9 cellular contexts compared by ENCODE assay signal in genomic region chr16:58511933-58512815, GRCh38. TPM values are rescaled to one million over a fixed set of nuclear protein-coding genes. Genes with fewer than 3 reads are reported as not detected.
DNase-seq lines count a peak whose midpoint lies in the region; ATAC-seq, FAIRE-seq and TF ChIP-seq lines count a peak whose summit lies in the region.
"Had no signal": no experiment of that assay in that cellular context is flagged by ENCODE, and none has a peak within 500 bp of the region (broad histone marks: within the 10 kb centered on the region; RNA-seq: fewer than 3 reads in every experiment).

No MANE protein-coding gene starts in this region.

- H3K27me3 Mint-ChIP-seq in Calu3 (ENCODE audit: unreplicated experiment), result no peaks in the 10 kb centered on the region

- peaks cover 0 to 27% of the 10 kb centered on the region in 2 experiments; a peak in 1 of 4 replicates for H3K36me3 ChIP-seq in HCT116 (ENCODE audit: control insufficient read depth in 1 of 2, insufficient read depth in 2 of 2, low read length in 2 of 2)
- H3K36me3 ChIP-seq in HepG2 (replicated peaks in 1 of 2; ENCODE audit: control insufficient read depth in 1 of 2, insufficient read depth in 2 of 2, low read length in 2 of 2), result peaks cover 1 to 8% of the 10 kb centered on the region in 2 experiments; a peak in 4 of 5 replicates

- no peak overlapping the region for H3K9ac ChIP-seq in HCT116 (ENCODE audit: low read length)
- no peak overlapping the region for H3K9ac ChIP-seq in HepG2 (ENCODE audit: insufficient read depth, low read depth, low read length)

- H3K4me3 Mint-ChIP-seq in Calu3 (ENCODE audit: low read depth, unreplicated experiment), result no peak overlapping the region

- intact Hi-C loops in Calu3 (cut with micrococcal nuclease; ENCODE audit: unreplicated experiment), result loop anchor here (1.0 to 5.0 kb wide), 2 partner anchors 126 to 245 kb away; no protein-coding TSS in a partner anchor
- intact Hi-C loops in HCT116 (cut with micrococcal nuclease), result loop anchor here (1.0 to 5.0 kb wide), 2 partner anchors 126 to 245 kb away; no protein-coding TSS in a partner anchor
- intact Hi-C loops in HepG2 (cut with micrococcal nuclease; ENCODE audit: unreplicated experiment), result loop anchor here (1.0 to 10.0 kb wide), 4 partner anchors 53 to 244 kb away; no protein-coding TSS in a partner anchor

- no peaks in the 10 kb centered on the region for H3K9me3 Mint-ChIP-seq in Calu3 (ENCODE audit: low read depth, unreplicated experiment)

- peak; percentile 48 for ATAC-seq in HCT116
- peak; percentile 50 for ATAC-seq in HepG2

- peaks cover 59% of the 10 kb centered on the region for H3K79me2 ChIP-seq in HCT116 (ENCODE audit: insufficient read depth, low read length)
- peaks cover 5% of the 10 kb centered on the region for H3K79me2 ChIP-seq in HepG2 (ENCODE audit: insufficient read depth, low read length)

- TF ChIP-seq CTCF in Calu3 (IDR thresholded peaks at IDR 0.05; ENCODE audit: unreplicated experiment), result peak; percentile 90
- TF ChIP-seq CTCF in HCT116 (IDR thresholded peaks at IDR 0.05 in 2 of 3, conservative IDR thresholded peaks at IDR 0.05 in 1 of 3; ENCODE audit: borderline replicate concordance in 1 of 3, insufficient read depth in 1 of 3, low read depth in 2 of 3, low read length in 2 of 3), result peak; percentile 73 to 91 (median 82); a peak in 5 of 6 replicates
- peak; percentile 97 for TF ChIP-seq CTCF in HepG2 (CRISPR knock-in tag; IDR thresholded peaks at IDR 0.05)

- no peak overlapping the region for H2AFZ ChIP-seq in HCT116 (ENCODE audit: low read depth, low read length, poor library complexity, severe bottlenecking)
- no peak overlapping the region for H2AFZ ChIP-seq in HepG2 (ENCODE audit: low read length)

- TF ChIP-seq EP300 in HepG2 (IDR thresholded peaks at IDR 0.05; ENCODE audit: low read depth in 2 of 2, low read length in 2 of 2), result 0 out of 4 replicates have a peak, but pooled peaks of 1 of the 2 experiments have one; percentile 18
- no peak for TF ChIP-seq EP300 in HepG2 (CRISPR knock-in tag; IDR thresholded peaks at IDR 0.05; ENCODE audit: borderline replicate concordance)

- peak; percentile 89 for DNase-seq in Calu3
- DNase-seq in HCT116 (ENCODE audit: low read depth, low spot score), result no peak
- peak; percentile 54 for DNase-seq in NCI-H345 (lab: John Stamatoyannopoulos, UW)
- DNase-seq in activated CD4-positive, CD25-positive, alpha-beta regulatory T cell treated with anti-CD3 and anti-CD28 coated beads, Interleukin-2, amount 50 U/mL, for 72 hours, result peak; percentile 86
- DNase-seq in central memory CD4-positive, alpha-beta T cell, result peak; percentile 68
- peak; percentile 75 for DNase-seq in HepG2 (ENCODE audit: low spot score)
- DNase-seq in stimulated activated CD4-positive, alpha-beta T cell treated with anti-CD3 and anti-CD28 coated beads, TNF-alpha, amount 100 ng/mL, for 48 hours (ENCODE audit: low read depth in 3 of 3), result peak; percentile 71 to 82 (median 81)
- DNase-seq in T1000 (lab: John Stamatoyannopoulos, UW), result no peak

- no peaks in the 10 kb centered on the region for H3K27me3 ChIP-seq in HCT116 (ENCODE audit: insufficient read depth, low read length)
- no peaks in the 10 kb centered on the region for H3K27me3 ChIP-seq in HepG2 (ENCODE audit: control insufficient read depth in 1 of 2, insufficient read depth in 2 of 2, low read length in 2 of 2)

- H3K9me2 ChIP-seq in HCT116 (ENCODE audit: insufficient read depth), result no peaks in the 10 kb centered on the region

- H3K27ac Mint-ChIP-seq in Calu3 (ENCODE audit: unreplicated experiment), result peak overlapping the region; percentile 37

- BruUV-seq in Calu3 (replicated peaks; lab: Mats Ljungman, UMichigan) (no TSS peak), HCT116 (replicated peaks; lab: Mats Ljungman, UMichigan) (no TSS peak), HepG2 (replicated peaks; lab: Mats Ljungman, UMichigan) (no TSS peak)

- CTCF ChIA-PET in Calu3 (lab: Charles Lee) (interaction anchor here (0.9 to 1.5 kb wide), 3 partner anchors 17 to 244 kb away, joined by 3 to 12 read pairs (median 3); no protein-coding TSS in a partner anchor), HCT116 (lab: Charles Lee) (interaction anchor here (1.0 to 4.8 kb wide), 8 partner anchors 13 to 244 kb away, joined by 3 to 35 read pairs (median 3); partner anchors contain the start of gene NDRG4), HepG2 (lab: Yijun Ruan, JAX; ENCODE audit: low intra/inter-chr PET ratio, low total read pairs) (interaction anchor here (1.6 to 2.2 kb wide), 3 partner anchors 125 to 244 kb away, joined by 4 to 18 read pairs (median 18); no protein-coding TSS in a partner anchor)

- no peak for TF ChIP-seq POLR2A in HCT116 (IDR thresholded peaks at IDR 0.05; ENCODE audit: borderline replicate concordance, extremely low read depth, insufficient read depth, insufficient read length)
- no peak for TF ChIP-seq POLR2A in HepG2 (IDR thresholded peaks at IDR 0.05; ENCODE audit: insufficient read depth in 1 of 2, low read depth in 2 of 2, low read length in 2 of 2)

- no peak overlapping the region for H3K4me3 ChIP-seq in HCT116 (replicated peaks in 1 of 2; ENCODE audit: low read depth in 1 of 2, low read length in 2 of 2)
- no peak overlapping the region for H3K4me3 ChIP-seq in HepG2 (replicated peaks in 1 of 3; ENCODE audit: insufficient read depth in 1 of 3, low read depth in 2 of 3, low read length in 3 of 3)
- H3K4me3 ChIP-seq: SK-N-MC had no signal

- H3K9me3 ChIP-seq in HCT116 (ENCODE audit: control insufficient read depth in 1 of 2, insufficient read depth in 1 of 2, low read depth in 1 of 2, low read length in 2 of 2) (no peaks in the 10 kb centered on the region), HepG2 (ENCODE audit: low read length) (no peaks in the 10 kb centered on the region)

- POLR2A ChIA-PET in HCT116 (lab: Charles Lee) (no interaction called here), HepG2 (lab: Yijun Ruan, JAX) (no interaction called here)

- peaks cover 12% of the 10 kb centered on the region for H3K4me1 Mint-ChIP-seq in Calu3 (ENCODE audit: low read depth, unreplicated experiment)

- RAD21 ChIA-PET in HCT116 (lab: Charles Lee; ENCODE audit: low non-redundant PET in 1 of 2, low total read pairs in 2 of 2, uncharacterized antibody in 2 of 2, unreplicated experiment in 2 of 2), result interaction anchor here in 1 of 2 experiments (1.0 kb wide), 1 partner anchor 149 kb away, joined by 3 read pairs; no protein-coding TSS in a partner anchor

- H3K4me1 ChIP-seq in HCT116 (ENCODE audit: control insufficient read depth in 1 of 2, insufficient read depth in 2 of 2, low read length in 2 of 2), result peaks cover 5 to 22% of the 10 kb centered on the region in 2 experiments; a peak in 3 of 4 replicates
- H3K4me1 ChIP-seq in HepG2 (ENCODE audit: insufficient read depth, low read length), result peaks cover 40% of the 10 kb centered on the region

- in situ Hi-C loops in HepG2 (cut with HindIII; ENCODE audit: extremely low pct_ligation_motif_present, low pct_unique_long_range_greater_than_20kb), result loop anchor here (10.0 kb wide), 1 partner anchor 123 kb away; no protein-coding TSS in a partner anchor

- TF ChIP-seq RAD21 in HCT116 (IDR thresholded peaks at IDR 0.05; ENCODE audit: low read depth) (peak; percentile 65), HepG2 (CRISPR knock-in tag; IDR thresholded peaks at IDR 0.05) (peak; percentile 80)

- H3K36me3 Mint-ChIP-seq in Calu3 (ENCODE audit: insufficient read depth, unreplicated experiment), result peaks cover 52% of the 10 kb centered on the region

- H4K20me1 ChIP-seq in HCT116 (ENCODE audit: insufficient read depth) (no peaks in the 10 kb centered on the region; the same call in 1 of the 2 replicates), HepG2 (ENCODE audit: insufficient read depth, low read length) (peaks cover 10% of the 10 kb centered on the region)

- H3K27ac ChIP-seq in HCT116 (ENCODE audit: low read depth, low read length) (no peak overlapping the region), HepG2 (ENCODE audit: extremely low read length, insufficient read depth, low read length) (no peak overlapping the region)
- H3K27ac ChIP-seq: SK-N-MC had no signal

- peak; percentile 63 for FAIRE-seq in HepG2 (lab: Jason Lieb, UNC)

- 56% methylated on average over 15 of the region's 17 CpGs for WGBS in HepG2 (ENCODE audit: low lambda C conversion rate)

- H3K4me2 ChIP-seq in HCT116 (ENCODE audit: low read length), result no peak overlapping the region
- H3K4me2 ChIP-seq in HepG2 (ENCODE audit: low read depth, low read length), result no peak overlapping the region

RNA-seq across cellular contexts. Expression of gene SETD6, which starts 3.1 kb away (rescaled TPM):
- 42.8 and 46.8 TPM in 2 replicates for total RNA-seq in Calu3 (2022)
- total RNA-seq in HCT116 (2021; ENCODE audit: unreplicated experiment), result 26.6 TPM
- polyA plus RNA-seq in HCT116 (2012), result 13.3 and 15.1 TPM in 2 replicates
- total RNA-seq in HepG2 (2016; rRNA removed; fragmentation: Illumina TruSeq; extraction: Trizol), result 17.4 and 25.7 TPM in 2 replicates
- total RNA-seq in HepG2 (2016; cell fraction: cytosol; rRNA removed; fragmentation: Illumina TruSeq; extraction: Trizol; ENCODE audit: low read depth), result 4.8 and 5.1 TPM in 2 replicates
- 17.1 and 29.4 TPM in 2 replicates for total RNA-seq in HepG2 (2016; cell fraction: insoluble cytoplasmic fraction; rRNA removed; fragmentation: Illumina TruSeq; extraction: Trizol)
- total RNA-seq in HepG2 (2016; cell fraction: membrane; rRNA removed; fragmentation: Illumina TruSeq; extraction: Trizol), result 9.7 and 10.0 TPM in 2 replicates
- 32.2 and 34.9 TPM in 2 replicates for total RNA-seq in HepG2 (2016; cell fraction: nucleus; rRNA removed; fragmentation: Illumina TruSeq; extraction: Trizol)
- 24.0 and 25.9 TPM in 2 replicates for polyA plus RNA-seq in HepG2 (2011; rRNA removed)
- polyA plus RNA-seq in HepG2 (2011; cell fraction: cytosol; rRNA removed), result 13.1 and 16.9 TPM in 2 replicates
- polyA plus RNA-seq in HepG2 (2011; cell fraction: nucleus; rRNA removed), result 109 and 110 TPM in 2 replicates
- polyA plus RNA-seq in HepG2 (2012), result 25.0 and 25.7 TPM in 2 replicates
- polyA plus RNA-seq in HepG2 (2016; cell fraction: cytosol; fragmentation: Illumina TruSeq; extraction: Trizol; ENCODE audit: low read depth), result 2.7 and 3.2 TPM in 2 replicates
- polyA plus RNA-seq in HepG2 (2016; cell fraction: insoluble cytoplasmic fraction; fragmentation: Illumina TruSeq; extraction: Trizol; ENCODE audit: low read depth), result 13.8 and 15.8 TPM in 2 replicates
- polyA plus RNA-seq in HepG2 (2016; cell fraction: membrane; fragmentation: Illumina TruSeq; extraction: Trizol; ENCODE audit: low read depth), result 4.6 and 4.9 TPM in 2 replicates
- polyA plus RNA-seq in HepG2 (2016; cell fraction: nucleus; fragmentation: Illumina TruSeq; extraction: Trizol; ENCODE audit: insufficient read depth, low read depth), result 74.9 and 78.9 TPM in 2 replicates
- 26.6 and 40.3 TPM in 2 replicates for polyA minus RNA-seq in HepG2 (2011; rRNA and poly(A)+ RNA removed; ENCODE audit: low replicate concordance)
- 11.5 and 12.7 TPM in 2 replicates for polyA minus RNA-seq in HepG2 (2011; cell fraction: cytosol; rRNA and poly(A)+ RNA removed)
- polyA minus RNA-seq in HepG2 (2011; cell fraction: nucleus; rRNA and poly(A)+ RNA removed), result 48.7 and 56.2 TPM in 2 replicates

RNA-seq across cellular contexts. Expression of gene NDRG4, which starts 12.2 kb away (rescaled TPM):
- total RNA-seq in Calu3 (2022), result 4.9 and 6.1 TPM in 2 replicates
- 8.6 TPM for total RNA-seq in HCT116 (2021; ENCODE audit: unreplicated experiment)
- 8.2 and 8.9 TPM in 2 replicates for polyA plus RNA-seq in HCT116 (2012)
- 1.6 and 1.7 TPM in 2 replicates for total RNA-seq in HepG2 (2016; rRNA removed; fragmentation: Illumina TruSeq; extraction: Trizol)
- total RNA-seq in HepG2 (2016; cell fraction: cytosol; rRNA removed; fragmentation: Illumina TruSeq; extraction: Trizol; ENCODE audit: low read depth), result 0.20 and 1.1 TPM in 2 replicates
- total RNA-seq in HepG2 (2016; cell fraction: insoluble cytoplasmic fraction; rRNA removed; fragmentation: Illumina TruSeq; extraction: Trizol), result 1.5 and 2.0 TPM in 2 replicates
- 1.7 and 1.8 TPM in 2 replicates for total RNA-seq in HepG2 (2016; cell fraction: membrane; rRNA removed; fragmentation: Illumina TruSeq; extraction: Trizol)
- total RNA-seq in HepG2 (2016; cell fraction: nucleus; rRNA removed; fragmentation: Illumina TruSeq; extraction: Trizol), result 1.6 and 2.2 TPM in 2 replicates
- 1.8 and 2.7 TPM in 2 replicates for polyA plus RNA-seq in HepG2 (2011; rRNA removed)
- polyA plus RNA-seq in HepG2 (2011; cell fraction: cytosol; rRNA removed), result 1.8 and 2.5 TPM in 2 replicates
- polyA plus RNA-seq in HepG2 (2011; cell fraction: nucleus; rRNA removed), result 17.0 and 17.7 TPM in 2 replicates
- polyA plus RNA-seq in HepG2 (2012), result 2.3 and 6.3 TPM in 2 replicates
- polyA plus RNA-seq in HepG2 (2016; cell fraction: cytosol; fragmentation: Illumina TruSeq; extraction: Trizol; ENCODE audit: low read depth), result 0.41 and 0.49 TPM in 2 replicates
- 0.75 and 2.0 TPM in 2 replicates for polyA plus RNA-seq in HepG2 (2016; cell fraction: insoluble cytoplasmic fraction; fragmentation: Illumina TruSeq; extraction: Trizol; ENCODE audit: low read depth)
- polyA plus RNA-seq in HepG2 (2016; cell fraction: membrane; fragmentation: Illumina TruSeq; extraction: Trizol; ENCODE audit: low read depth), result 0.87 and 0.90 TPM in 2 replicates
- 2.5 TPM in 2 replicates for polyA plus RNA-seq in HepG2 (2016; cell fraction: nucleus; fragmentation: Illumina TruSeq; extraction: Trizol; ENCODE audit: insufficient read depth, low read depth)
- 0.07 and 9.4 TPM in 2 replicates for polyA minus RNA-seq in HepG2 (2011; rRNA and poly(A)+ RNA removed; ENCODE audit: low replicate concordance)
- 1.2 and 1.8 TPM in 2 replicates for polyA minus RNA-seq in HepG2 (2011; cell fraction: cytosol; rRNA and poly(A)+ RNA removed)
- polyA minus RNA-seq in HepG2 (2011; cell fraction: nucleus; rRNA and poly(A)+ RNA removed), result 3.3 and 6.0 TPM in 2 replicates

Comparison
In these comparisons a context has a peak if more than half of its experiments do, and no peak if none do; other contexts are left out.
1. DNase-seq: peak in Calu3 (single experiment), NCI-H345 (single experiment), activated CD4-positive, CD25-positive, alpha-beta regulatory T cell treated with anti-CD3 and anti-CD28 coated beads, Interleukin-2, amount 50 U/mL, for 72 hours (single experiment), central memory CD4-positive, alpha-beta T cell (single experiment), HepG2 (single experiment) and stimulated activated CD4-positive, alpha-beta T cell treated with anti-CD3 and anti-CD28 coated beads, TNF-alpha, amount 100 ng/mL, for 48 hours (3 of 3); none in HCT116 (single experiment) and T1000 (single experiment).
2. Peak in every context shown above with its lines, with median percentiles within 50 percentile points of each other: CTCF ChIP-seq.